26 cellular contexts compared by ENCODE assay signal in genomic region chr1:54748094-54748835, GRCh38. TPM values are rescaled to one million over a fixed set of nuclear protein-coding genes. Genes with fewer than 3 reads are reported as not detected.
"Had no signal": no experiment of that assay in that cellular context is flagged by ENCODE, and none has a peak within 500 bp of the region (broad histone marks: within the 10 kb centered on the region; RNA-seq: fewer than 3 reads in every experiment).

No MANE protein-coding gene starts in this region.

- H3K27ac ChIP-seq: SJCRH30 had no signal

- H3K9me3 ChIP-seq: SJCRH30 had no signal

- ATAC-seq: PC-3, Right ventricle myocardium inferior, SK-N-SH treated with all-trans-retinoic acid at 6 μM for 48 hours had no signal

- H3K4me1 ChIP-seq: SJCRH30 had no signal

- H3K27ac Mint-ChIP-seq: IgD-negative memory B cell had no signal

- H3K4me3 ChIP-seq: SJCRH30 had no signal

- DNase-seq: KBM-7; MV-4-11; NCI-H1048; NCI-H1105; NCI-H1417; NCI-H1436 treated with DMSO at 0.1 percent for 48 hours; NCI-H1694; NCI-H187 treated with DMSO at 0.1 percent for 48 hours; NCI-H2029 treated with DMSO at 0.1 percent for 48 hours; NCI-H2171 treated with DMSO at 0.1 percent for 48 hours; NCI-H2227 treated with DMSO at 0.1 percent for 48 hours; NCI-H524; NCI-H526 treated with DMSO at 0.1 percent for 48 hours; NCI-H774; NK-92 treated with Interleukin-12 subunit alpha and Interleukin-12 subunit beta, amount 100 ng/mL, for 24 hours; PC-3; SHP77 treated with DMSO at 0.1 percent for 48 hours; SJCRH30 had no signal

- H3K27me3 ChIP-seq: SJCRH30 had no signal

- H3K9me3 Mint-ChIP-seq: IgD-negative memory B cell had no signal

- H3K4me3 Mint-ChIP-seq: IgD-negative memory B cell had no signal

- H3K27me3 Mint-ChIP-seq: IgD-negative memory B cell had no signal

- H3K4me1 Mint-ChIP-seq: IgD-negative memory B cell had no signal

RNA-seq across cellular contexts. Expression of gene TTC22, which starts 52.9 kb away (rescaled TPM):
- total RNA-seq: HT1080, LHCN-M2, NCI-H460, OCI-LY7, Right ventricle myocardium inferior, RPMI7951, SJCRH30 had no signal
